1 cellular context compared by ENCODE assay signal in the genomic region with DNA sequence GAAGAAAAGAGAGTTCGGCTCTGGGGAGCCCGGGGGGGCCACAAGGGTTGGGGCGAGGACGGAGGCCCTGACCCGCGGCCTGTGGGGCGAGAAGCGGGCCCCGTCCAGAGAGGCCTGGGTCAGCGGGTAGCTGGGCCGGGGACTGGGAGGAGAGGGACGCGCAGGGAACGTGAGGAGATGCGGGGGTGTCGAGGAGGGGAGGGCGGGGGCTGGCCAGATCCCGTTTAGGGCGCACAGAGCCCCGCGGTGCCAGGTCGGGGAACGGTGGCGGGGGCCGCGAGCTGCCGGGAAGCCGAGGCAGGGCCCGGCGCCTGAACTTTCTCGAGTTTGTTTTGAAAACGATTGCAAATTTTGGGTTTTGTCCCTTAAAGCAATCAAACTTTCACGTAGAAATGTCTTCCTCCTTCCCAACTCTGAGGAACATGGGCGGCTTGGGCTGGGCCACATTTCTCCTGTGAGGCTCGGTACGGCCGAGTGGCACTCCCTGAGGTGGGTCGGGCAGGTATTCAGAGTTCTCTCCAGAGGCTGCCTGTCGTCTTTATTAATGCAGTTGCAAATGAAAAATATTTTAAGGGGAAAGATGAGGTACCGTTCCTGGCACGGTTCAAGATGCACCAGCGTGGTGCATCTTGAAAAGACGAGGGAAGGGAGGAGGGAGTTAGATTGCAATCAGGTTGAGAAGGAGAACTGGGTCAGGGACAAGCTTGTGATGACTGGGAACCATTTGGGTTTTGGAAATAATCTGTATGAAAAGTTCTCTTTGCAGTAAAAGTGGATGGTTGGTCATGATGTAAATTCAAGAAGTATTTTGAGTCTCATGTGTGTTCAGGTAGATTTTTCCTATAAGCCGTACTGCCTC.
TF ChIP-seq lines count a peak whose summit lies in the region.

No MANE protein-coding gene starts in this region.

TF ChIP-seq in GM12878, 131 proteins besides CTCF, POLR2A, EP300 and RAD21 (continued from another document):
- TF ChIP-seq BHLHE40 (IDR thresholded peaks at IDR 0.05; ENCODE audit: borderline replicate concordance in 1 of 2, low read depth in 2 of 2, low read length in 1 of 2) (0 out of 4 replicates have a peak, but pooled peaks of 1 of the 2 experiments have one; percentile 7), RUNX3 (IDR thresholded peaks at IDR 0.05; ENCODE audit: low read length) (no peak)
